In the genomic region with DNA sequence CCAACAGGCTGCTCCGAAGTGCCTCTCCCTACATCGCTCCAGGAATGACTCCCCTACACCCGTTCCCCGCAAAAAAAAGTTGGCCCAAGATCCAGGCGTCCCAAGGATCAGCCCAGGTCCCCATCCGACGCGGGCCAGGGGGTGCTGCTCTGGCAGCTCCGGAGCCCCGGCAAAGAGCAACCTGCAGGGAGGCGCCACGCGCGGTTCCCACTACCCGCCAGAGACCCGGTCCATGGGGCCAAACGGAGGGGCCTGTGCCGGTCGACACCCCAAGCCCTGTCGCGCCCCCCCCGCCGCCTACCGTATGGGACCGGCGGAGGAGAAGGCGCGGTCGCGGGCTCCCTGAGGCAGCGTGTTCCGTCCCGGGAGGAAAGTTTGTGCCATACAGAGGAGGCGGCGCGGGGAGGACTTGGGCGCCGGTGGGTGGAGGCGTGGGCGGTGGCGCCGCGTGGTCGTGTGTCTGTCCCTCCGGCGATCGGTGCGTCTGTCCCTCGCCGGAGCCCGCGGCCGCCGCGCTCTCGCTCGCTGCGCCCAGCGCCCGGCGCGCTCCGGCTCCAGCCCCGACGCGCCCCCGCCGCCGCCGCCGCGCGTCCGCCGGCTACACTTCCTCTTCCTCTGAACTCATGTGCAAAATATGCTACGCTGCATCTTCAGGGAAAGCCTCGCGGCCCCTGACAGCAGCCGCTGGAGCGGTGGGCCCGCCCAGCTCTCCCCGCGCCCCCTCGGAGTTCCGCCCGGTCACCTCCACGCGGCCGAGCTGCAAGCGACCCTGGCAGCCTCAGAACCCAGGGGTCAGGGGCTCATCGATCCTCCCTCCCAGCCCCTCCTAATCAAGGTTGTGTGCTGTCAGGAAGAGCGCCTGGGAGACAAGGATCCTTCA, we compare ENCODE assay signal across 8 cellular contexts. TPM values are rescaled to one million over a fixed set of nuclear protein-coding genes. Genes with fewer than 3 reads are reported as not detected.
DNase-seq lines count a peak whose midpoint lies in the region; ATAC-seq and TF ChIP-seq lines count a peak whose summit lies in the region.

A gene with protein sequence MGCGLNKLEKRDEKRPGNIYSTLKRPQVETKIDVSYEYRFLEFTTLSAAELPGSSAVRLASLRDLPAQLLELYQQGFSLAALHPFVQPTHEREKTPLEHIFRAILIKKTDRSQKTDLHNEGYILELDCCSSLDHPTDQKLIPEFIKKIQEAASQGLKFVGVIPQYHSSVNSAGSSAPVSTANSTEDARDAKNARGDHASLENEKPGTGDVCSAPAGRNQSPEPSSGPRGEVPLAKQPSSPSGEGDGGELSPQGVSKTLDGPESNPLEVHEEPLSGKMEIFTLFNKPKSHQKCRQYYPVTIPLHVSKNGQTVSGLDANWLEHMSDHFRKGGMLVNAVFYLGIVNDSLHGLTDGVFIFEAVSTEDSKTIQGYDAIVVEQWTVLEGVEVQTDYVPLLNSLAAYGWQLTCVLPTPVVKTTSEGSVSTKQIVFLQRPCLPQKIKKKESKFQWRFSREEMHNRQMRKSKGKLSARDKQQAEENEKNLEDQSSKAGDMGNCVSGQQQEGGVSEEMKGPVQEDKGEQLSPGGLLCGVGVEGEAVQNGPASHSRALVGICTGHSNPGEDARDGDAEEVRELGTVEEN (minus strand): TSS at position 559 of the 880 bp plus-strand sequence. CDS start 19,830 bp downstream, outside the sequence.

- peak; percentile 20 for DNase-seq in NCI-H1092 treated with DMSO at 0.1 percent for 48 hours (lab: John Stamatoyannopoulos, UW)
- no peak for DNase-seq in NCI-H1092 (lab: John Stamatoyannopoulos, UW)
- peak; percentile 69 for DNase-seq in OCI-M1 (lab: John Stamatoyannopoulos, UW)
- peak; percentile 68 to 74 for DNase-seq in activated T-cell treated with anti-CD3 and anti-CD28 coated beads, Interleukin-2, amount 50 U/mL, for 48 hours
- peak; percentile 50 for DNase-seq in fibroblast of gingiva (ENCODE audit: low read depth)
- peak; percentile 43 for DNase-seq in natural killer cell
- DNase-seq in thoracic aorta (ENCODE audit: low spot score): no peak
- DNase-seq in globus pallidus (ENCODE audit: low spot score): no peak

- peak; percentile 10 to 45 (median 31) for ATAC-seq in natural killer cell
- peak; percentile 40 for ATAC-seq in thoracic aorta (ENCODE audit: insufficient number of reproducible peaks, low FRiP score, low read depth)

- H3K36me3 ChIP-seq in thoracic aorta: no peaks in the 10 kb centered on the region

- no peaks in the 10 kb centered on the region for H3K27me3 Mint-ChIP-seq in natural killer cell (ENCODE audit: low read depth in 2 of 2)

- H3K4me3 Mint-ChIP-seq in natural killer cell: peak within 1 kb of the TSS; percentile 97

- peak within 1 kb of the TSS; percentile 96 for H3K4me3 ChIP-seq in thoracic aorta

- peaks cover 36 to 63% of the 10 kb centered on the region in 2 donors for H3K4me1 ChIP-seq in thoracic aorta (ENCODE audit: control insufficient read depth in 1 of 2, low read depth in 2 of 2)

- H3K9me3 ChIP-seq in thoracic aorta: no peaks in the 10 kb centered on the region

- TF ChIP-seq CTCF in natural killer cell (IDR thresholded peaks at IDR 0.05) (no peak), thoracic aorta (IDR thresholded peaks at IDR 0.05) (no peak)

- no peaks in the 10 kb centered on the region for H3K36me3 Mint-ChIP-seq in natural killer cell

- intact Hi-C loops in natural killer cell (cut with micrococcal nuclease): loop anchor here (5.0 to 10.0 kb wide), 3 partner anchors 36 to 641 kb away; no protein-coding TSS in a partner anchor

- peak within 1 kb of the TSS; percentile 76 to 86 for H3K27ac ChIP-seq in thoracic aorta

- H3K9me3 Mint-ChIP-seq in natural killer cell: no peaks in the 10 kb centered on the region

- peak within 1 kb of the TSS; percentile 91 to 97 for H3K27ac Mint-ChIP-seq in natural killer cell

- no peaks in the 10 kb centered on the region for H3K27me3 ChIP-seq in thoracic aorta (replicated peaks; ENCODE audit: insufficient read depth)

- H3K4me1 Mint-ChIP-seq in natural killer cell: peaks cover 72 to 79% of the 10 kb centered on the region in 2 donors

RNA-seq across cellular contexts. Expression of the gene that starts here (rescaled TPM):
- total RNA-seq in natural killer cell (100 to 1,000 TPM; 112 to 135 (median 115) TPM), thoracic aorta (100 to 1,000 TPM in 1 of 2 donors, 10 to 100 TPM in 1; 69.7 to 108 TPM)

Comparison
In these comparisons a context has a peak if more than half of its experiments do, and no peak if none do; other contexts are left out.
1. DNase-seq: peak in NCI-H1092 treated with DMSO at 0.1 percent for 48 hours (single experiment), OCI-M1 (single experiment), activated T-cell treated with anti-CD3 and anti-CD28 coated beads, Interleukin-2, amount 50 U/mL, for 48 hours (2 of 2), fibroblast of gingiva (single experiment) and natural killer cell (single experiment); none in NCI-H1092 (single experiment), thoracic aorta (single experiment) and globus pallidus (single experiment).